In the genomic region with DNA sequence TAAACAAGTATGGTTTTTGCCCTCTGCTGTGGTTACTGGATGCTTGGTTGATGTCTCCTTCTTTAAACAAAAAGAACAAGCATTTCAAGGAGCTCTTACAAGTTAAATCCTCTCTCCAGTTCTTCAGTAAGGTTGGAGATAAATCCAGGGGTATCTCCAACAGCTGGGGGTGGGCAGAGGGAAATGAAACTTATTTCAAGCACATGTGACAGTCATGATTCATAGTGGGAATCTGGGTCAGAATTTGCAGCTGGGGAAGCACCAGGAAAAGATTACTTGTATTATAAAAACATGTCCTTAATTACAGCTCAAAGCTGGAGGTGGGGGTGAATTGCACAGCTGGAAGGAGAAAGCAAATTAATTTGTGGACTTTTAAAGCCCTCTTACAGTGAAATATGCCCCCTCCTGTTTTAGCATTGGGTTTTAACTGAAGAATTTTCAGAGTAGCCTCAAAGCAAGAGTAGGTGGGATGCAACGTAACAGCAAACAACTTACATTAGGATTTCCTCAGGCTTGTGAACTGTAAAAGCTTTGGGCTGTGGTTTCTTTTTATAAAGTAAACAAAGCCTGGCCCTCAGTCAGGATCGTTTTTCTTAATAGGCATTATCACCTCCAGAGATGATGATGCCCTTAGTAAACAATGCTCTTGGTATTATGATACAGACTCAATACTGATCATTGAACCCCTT, we compare ENCODE assay signal across 16 cellular contexts.
DNase-seq lines count a peak whose midpoint lies in the region; ATAC-seq and TF ChIP-seq lines count a peak whose summit lies in the region.
"Had no signal": no experiment of that assay in that cellular context is flagged by ENCODE, and none has a peak within 500 bp of the region (broad histone marks: within the 10 kb centered on the region; RNA-seq: fewer than 3 reads in every experiment).

No MANE protein-coding gene starts in this region.

- intact Hi-C loops in left colon (cut with DNase I, micrococcal nuclease): no loop called here
- intact Hi-C loops in CD8-positive, alpha-beta T cell (cut with DNase I, micrococcal nuclease): no loop called here

- no peaks in the 10 kb centered on the region for H3K36me3 Mint-ChIP-seq in chondrocyte (ENCODE audit: low read depth)
- H3K36me3 Mint-ChIP-seq in CD8-positive, alpha-beta T cell: no peaks in the 10 kb centered on the region
- H3K36me3 Mint-ChIP-seq: CD4-positive, CD25-positive, alpha-beta regulatory T cell had no signal

- H3K4me1 Mint-ChIP-seq in chondrocyte (ENCODE audit: low read depth): peaks cover 18% of the 10 kb centered on the region
- H3K4me1 Mint-ChIP-seq in CD8-positive, alpha-beta T cell (ENCODE audit: low read depth): no peaks in the 10 kb centered on the region
- H3K4me1 Mint-ChIP-seq: CD4-positive, CD25-positive, alpha-beta regulatory T cell had no signal

- no peak overlapping the region for H3K4me3 Mint-ChIP-seq in chondrocyte (ENCODE audit: unreplicated experiment)
- no peak overlapping the region for H3K4me3 Mint-ChIP-seq in CD8-positive, alpha-beta T cell
- H3K4me3 Mint-ChIP-seq: CD4-positive, CD25-positive, alpha-beta regulatory T cell; effector memory CD8-positive, alpha-beta T cell had no signal

- ATAC-seq in left colon: no peak
- no peak for ATAC-seq in CD8-positive, alpha-beta T cell
- ATAC-seq: effector memory CD8-positive, alpha-beta T cell; mucosa of descending colon had no signal

- POLR2A ChIA-PET in CD8-positive, alpha-beta T cell (lab: Charles Lee): no interaction called here

- peak; percentile 18 for DNase-seq in AG20443 (ENCODE audit: low spot score)
- peak; percentile 46 for DNase-seq in HT1080 (ENCODE audit: low read depth)
- DNase-seq in chondrocyte (ENCODE audit: low spot score): no peak
- peak; percentile 21 for DNase-seq in left kidney (ENCODE audit: low read depth, low spot score)
- DNase-seq in left colon: no peak
- no peak for DNase-seq in HPDE6-E6E7 (ENCODE audit: extremely low spot score)
- DNase-seq in CD8-positive, alpha-beta T cell: no peak
- DNase-seq in GF-D8 (lab: John Stamatoyannopoulos, UW): no peak
- DNase-seq: amniotic stem cell; CD4-positive, CD25-positive, alpha-beta regulatory T cell; effector memory CD8-positive, alpha-beta T cell; NCI-H446; SHP77 treated with DMSO at 0.1 percent for 48 hours; stomach; WERI-Rb-1 had no signal

- H3K27me3 Mint-ChIP-seq in chondrocyte (ENCODE audit: low read depth): no peaks in the 10 kb centered on the region
- H3K27me3 Mint-ChIP-seq in CD8-positive, alpha-beta T cell (ENCODE audit: low read depth): no peaks in the 10 kb centered on the region
- H3K27me3 Mint-ChIP-seq: CD4-positive, CD25-positive, alpha-beta regulatory T cell; effector memory CD8-positive, alpha-beta T cell had no signal

- H3K9me3 Mint-ChIP-seq in chondrocyte (ENCODE audit: low read depth): peaks cover 2% of the 10 kb centered on the region
- H3K9me3 Mint-ChIP-seq in CD8-positive, alpha-beta T cell: no peaks in the 10 kb centered on the region

- H3K27ac ChIP-seq in CD8-positive, alpha-beta T cell (ENCODE audit: low read depth, low read length): no peak overlapping the region
- H3K27ac ChIP-seq: WERI-Rb-1 had no signal

- CTCF ChIA-PET in CD8-positive, alpha-beta T cell (lab: Charles Lee): no interaction called here

- H3K27me3 ChIP-seq in CD8-positive, alpha-beta T cell (ENCODE audit: insufficient read depth, low read length): no peaks in the 10 kb centered on the region
- H3K27me3 ChIP-seq: stomach had no signal

- no peaks in the 10 kb centered on the region for H3K4me1 ChIP-seq in CD8-positive, alpha-beta T cell (ENCODE audit: insufficient read depth, low read length)
- H3K4me1 ChIP-seq: stomach had no signal

- H3K4me3 ChIP-seq in CD8-positive, alpha-beta T cell (ENCODE audit: low read depth, low read length): no peak overlapping the region
- H3K4me3 ChIP-seq: mucosa of descending colon, stomach had no signal

- no peaks in the 10 kb centered on the region for H3K36me3 ChIP-seq in CD8-positive, alpha-beta T cell (ENCODE audit: insufficient read depth, low read length)
- H3K36me3 ChIP-seq: stomach, WERI-Rb-1 had no signal

- H3K27ac Mint-ChIP-seq in chondrocyte (ENCODE audit: unreplicated experiment): peak overlapping the region; percentile 57
- no peak overlapping the region for H3K27ac Mint-ChIP-seq in CD8-positive, alpha-beta T cell
- H3K27ac Mint-ChIP-seq: CD4-positive, CD25-positive, alpha-beta regulatory T cell; effector memory CD8-positive, alpha-beta T cell had no signal

- TF ChIP-seq CTCF in chondrocyte (IDR thresholded peaks at IDR 0.05): no peak
- no peak for TF ChIP-seq CTCF in CD8-positive, alpha-beta T cell (IDR thresholded peaks at IDR 0.05)

- H3K9me3 ChIP-seq in CD8-positive, alpha-beta T cell (ENCODE audit: low read length): no peaks in the 10 kb centered on the region
- H3K9me3 ChIP-seq: mucosa of descending colon, stomach had no signal

Comparison
In these comparisons a context has a peak if more than half of its experiments do, and no peak if none do; other contexts are left out.
1. DNase-seq: peak in AG20443 (single experiment), HT1080 (single experiment) and left kidney (single experiment); none in chondrocyte (single experiment), left colon (0 of 2), HPDE6-E6E7 (single experiment), CD8-positive, alpha-beta T cell (0 of 7) and GF-D8 (single experiment).